Comparison of ENCODE assay signal across 7 cellular contexts in the genomic region with DNA sequence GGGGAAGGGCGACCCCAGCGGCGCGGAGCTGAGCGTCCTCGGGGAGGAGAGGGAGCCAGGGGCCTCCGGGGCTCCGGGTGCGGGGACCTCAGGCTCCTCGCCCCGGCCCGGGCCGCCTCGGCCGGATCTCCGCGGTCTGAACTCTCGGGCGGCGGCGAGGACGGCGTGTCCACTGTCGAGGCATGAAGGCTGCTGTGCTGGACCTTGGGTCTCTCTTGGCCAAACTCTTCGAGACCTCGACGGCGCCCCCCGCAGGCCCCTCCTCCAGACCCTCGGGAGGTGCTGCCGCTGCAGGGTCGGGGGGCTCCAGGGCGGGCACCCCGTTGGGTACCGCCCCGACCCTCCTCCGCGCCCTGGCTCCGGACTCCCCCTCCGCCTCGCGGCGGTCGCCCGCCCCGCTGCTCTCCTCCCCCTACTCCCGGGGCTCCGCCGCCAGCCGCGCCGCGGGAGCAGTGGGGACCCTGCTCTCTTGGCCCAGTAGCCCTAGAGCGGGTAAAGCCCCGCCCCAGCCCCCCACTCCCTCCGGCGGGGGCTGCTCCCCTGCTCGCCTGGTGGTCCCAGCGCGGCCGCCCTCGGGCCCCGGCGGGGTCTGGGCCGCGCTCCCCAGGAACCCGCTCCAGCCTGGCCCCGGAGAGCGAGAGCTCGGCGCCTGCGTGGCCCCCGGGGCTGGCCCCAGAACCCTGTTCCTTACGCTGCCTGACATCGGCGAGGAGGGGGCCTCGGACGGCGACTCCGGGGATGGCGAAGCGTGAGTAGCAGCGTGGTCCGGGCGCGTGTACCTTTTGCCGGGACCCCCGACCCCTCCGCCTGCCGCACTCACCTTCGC. TPM values are rescaled to one million over a fixed set of nuclear protein-coding genes. Genes with fewer than 3 reads are reported as not detected.
DNase-seq lines count a peak whose midpoint lies in the region; ATAC-seq and TF ChIP-seq lines count a peak whose summit lies in the region.

No MANE protein-coding gene starts in this region.

- no peak overlapping the region for H3K27ac ChIP-seq in PC-9

- no peaks in the 10 kb centered on the region for H3K79me2 ChIP-seq in PC-9 (ENCODE audit: low read depth)

- POLR2A ChIA-PET in PC-9 (lab: Charles Lee; ENCODE audit: unreplicated experiment), result no interaction called here

- CTCF ChIA-PET in PC-9 (lab: Charles Lee), result no interaction called here

- no peaks in the 10 kb centered on the region for H3K4me1 ChIP-seq in PC-9 (replicated peaks; ENCODE audit: insufficient read depth)

- H2AFZ ChIP-seq in PC-9, result no peak overlapping the region

- H4K20me1 ChIP-seq in PC-9 (ENCODE audit: insufficient read depth), result no peaks in the 10 kb centered on the region

- H3K9me2 ChIP-seq in PC-9 (ENCODE audit: insufficient read depth), result no peaks in the 10 kb centered on the region

- H3K27ac Mint-ChIP-seq in endothelial cell (ENCODE audit: unreplicated experiment) (peak overlapping the region; percentile 71), naive B cell (peak overlapping the region in 3 of 6 donors; percentile 34 to 80 (median 73))

- H3K4me2 ChIP-seq in PC-9, result peak overlapping the region; percentile 57; the same call in 1 of the 2 replicates

- no peaks in the 10 kb centered on the region for H3F3A ChIP-seq in PC-9 (ENCODE audit: insufficient read depth, low read depth)

- no peaks in the 10 kb centered on the region for H3K36me3 Mint-ChIP-seq in endothelial cell (ENCODE audit: low read depth, unreplicated experiment)
- H3K36me3 Mint-ChIP-seq in naive B cell, result peaks cover 0 to 8% of the 10 kb centered on the region in 2 donors

- BruUV-seq in PC-9 (replicated peaks; lab: Mats Ljungman, UMichigan), result no TSS peak

- intact Hi-C loops in PC-9 (cut with micrococcal nuclease; ENCODE audit: unreplicated experiment), result no loop called here

- H3K9me3 ChIP-seq in PC-9 (ENCODE audit: insufficient read depth, low read depth), result no peaks in the 10 kb centered on the region

- ATAC-seq in GM18858 (IDR thresholded peaks at IDR 0.05; ENCODE audit: unreplicated experiment), result peak; percentile 18
- peak; percentile 26 to 40 for ATAC-seq in naive B cell (ENCODE audit: low read depth in 2 of 2)
- no peak for ATAC-seq in HG03097 (IDR thresholded peaks at IDR 0.05; ENCODE audit: low FRiP score, unreplicated experiment)

- peaks cover 12% of the 10 kb centered on the region for H3K27me3 Mint-ChIP-seq in endothelial cell (ENCODE audit: unreplicated experiment)
- peaks cover 50 to 75% (median 60%) of the 10 kb centered on the region in 3 donors for H3K27me3 Mint-ChIP-seq in naive B cell

- peak; percentile 87 for DNase-seq in H7
- peak in 1 of 2 experiments; percentile 6 for DNase-seq in PC-9
- DNase-seq in endothelial cell (ENCODE audit: low spot score), result peak; percentile 42
- DNase-seq in naive B cell, result no peak
- DNase-seq in occipital lobe (lab: John Stamatoyannopoulos, UW), result no peak

- H3K36me3 ChIP-seq in H7 (replicated peaks; ENCODE audit: control insufficient read depth, insufficient read depth, low read length) (no peaks in the 10 kb centered on the region), PC-9 (ENCODE audit: low read depth) (no peaks in the 10 kb centered on the region)

- peak overlapping the region; percentile 59 for H3K4me3 ChIP-seq in H7 (ENCODE audit: insufficient read depth, low read depth, low read length)
- peak overlapping the region; percentile 43; the same call in 1 of the 2 replicates for H3K4me3 ChIP-seq in PC-9

- H3K4me1 Mint-ChIP-seq in endothelial cell (ENCODE audit: unreplicated experiment), result peaks cover 4% of the 10 kb centered on the region
- peaks cover 5 to 20% (median 6%) of the 10 kb centered on the region in 3 donors for H3K4me1 Mint-ChIP-seq in naive B cell

- H3K9me3 Mint-ChIP-seq in endothelial cell (ENCODE audit: unreplicated experiment) (no peaks in the 10 kb centered on the region), naive B cell (peaks cover 0 to 9% (median 0%) of the 10 kb centered on the region in 7 donors)

- no peak for TF ChIP-seq CTCF in PC-9 (conservative IDR thresholded peaks at IDR 0.05)
- no peak for TF ChIP-seq CTCF in endothelial cell (IDR thresholded peaks at IDR 0.05; ENCODE audit: unreplicated experiment)

- H3K27me3 ChIP-seq in H7 (ENCODE audit: control insufficient read depth, insufficient read depth, low read length), result peaks cover 25% of the 10 kb centered on the region
- peaks cover 17% of the 10 kb centered on the region for H3K27me3 ChIP-seq in PC-9 (ENCODE audit: insufficient read depth, low read depth)

- H3K4me3 Mint-ChIP-seq in endothelial cell (ENCODE audit: unreplicated experiment) (peak overlapping the region; percentile 83), naive B cell (peak overlapping the region; percentile 50 to 89 (median 78))

RNA-seq across cellular contexts. Expression of gene FAM149A, which starts 0.6 kb away (rescaled TPM):
- 13.9 and 19.2 TPM in 2 replicates for total RNA-seq in H7 (2014; rRNA removed; shearing (Covaris generic))
- total RNA-seq in PC-9 (2021), result 0.26 and 0.80 TPM in 2 replicates
- 0.33 TPM for total RNA-seq in endothelial cell (ENCODE audit: unreplicated experiment)
- polyA plus RNA-seq in naive B cell (ENCODE audit: low read depth in 6 of 6), result not detected
- 38.8 TPM for total RNA-seq in occipital lobe

RNA-seq across cellular contexts. Expression of gene TLR3, which starts 36.2 kb away (rescaled TPM):
- 1.0 and 1.8 TPM in 2 replicates for total RNA-seq in H7 (2014; rRNA removed; shearing (Covaris generic))
- total RNA-seq in PC-9 (2021) (7.7 and 10.3 TPM in 2 replicates), endothelial cell (ENCODE audit: unreplicated experiment) (not detected), occipital lobe (1.9 TPM)
- polyA plus RNA-seq in naive B cell (ENCODE audit: low read depth in 6 of 6), result under 1 TPM in 1 of 6 donors, not detected in 5; 0.47 TPM

Comparison
In these comparisons a context has a peak if more than half of its experiments do, and no peak if none do; other contexts are left out.
1. DNase-seq: peak in H7 (single experiment) and endothelial cell (single experiment); none in naive B cell (single experiment) and occipital lobe (single experiment).